30 cellular contexts compared by ENCODE assay signal in the genomic region with DNA sequence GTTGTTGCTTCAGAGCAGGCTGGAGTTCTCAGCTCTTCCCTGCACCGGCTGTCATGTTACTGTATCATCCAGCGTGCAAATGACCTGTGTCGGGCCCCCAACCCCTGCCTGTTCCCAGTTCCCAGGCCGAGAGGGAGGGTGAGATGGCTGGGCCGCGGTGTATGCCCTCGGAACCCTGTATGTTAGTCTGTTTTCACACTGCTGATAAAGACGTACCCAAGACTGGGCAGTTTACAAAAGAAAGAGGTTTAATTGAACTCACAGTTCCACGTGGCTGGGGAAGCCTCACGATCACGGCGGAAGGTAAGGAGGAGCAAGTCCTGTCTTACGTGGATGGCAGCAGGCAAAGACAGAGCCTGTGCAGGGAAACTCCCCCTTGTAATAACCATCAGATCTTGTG. TPM values are rescaled to one million over a fixed set of nuclear protein-coding genes. Genes with fewer than 3 reads are reported as not detected.
"Had no signal": no experiment of that assay in that cellular context is flagged by ENCODE, and none has a peak within 500 bp of the region (broad histone marks: within the 10 kb centered on the region; RNA-seq: fewer than 3 reads in every experiment).

No MANE protein-coding gene starts in this region.

- H3K9me3 ChIP-seq: esophagus squamous epithelium, pancreas, psoas muscle, vagina had no signal

- H3K27ac Mint-ChIP-seq: activated naive CD4-positive, alpha-beta T cell treated with anti-CD3 and anti-CD28 coated beads, Interleukin-2, amount 50 U/mL, for 24 hours; activated naive CD8-positive, alpha-beta T cell treated with anti-CD3 and anti-CD28 coated beads, Interleukin-2, amount 50 U/mL, for 24 hours; activated T-cell treated with anti-CD3 and anti-CD28 coated beads, Interleukin-2, amount 50 U/mL, for 24 hours; mesothelial cell of epicardium; naive thymus-derived CD4-positive, alpha-beta T cell; stimulated activated effector memory CD8-positive, alpha-beta T cell treated with anti-CD3 and anti-CD28 coated beads, Interleukin-12 subunit alpha, Interleukin-12 subunit beta, amount 100 ng/mL, for 72 hours; stimulated activated naive CD8-positive, alpha-beta T cell treated with anti-CD3 and anti-CD28 coated beads, Interleukin-15, Interleukin-2, amounts not matched to agents 100 ng/mL and 50 ng/mL, for 24 hours; T-helper 1 cell treated with Interleukin-12 subunit alpha and Interleukin-12 subunit beta and Interleukin-4 antibody, amounts not matched to agents 30 μg/mL and 1 μg/mL, for 36 hours; type B pancreatic cell had no signal

- H3K36me3 Mint-ChIP-seq: activated naive CD4-positive, alpha-beta T cell treated with anti-CD3 and anti-CD28 coated beads, Interleukin-2, amount 50 U/mL, for 24 hours; mesothelial cell of epicardium; naive thymus-derived CD4-positive, alpha-beta T cell; stimulated activated effector memory CD8-positive, alpha-beta T cell treated with anti-CD3 and anti-CD28 coated beads, Interleukin-12 subunit alpha, Interleukin-12 subunit beta, amount 100 ng/mL, for 72 hours; type B pancreatic cell had no signal

- H3K4me3 ChIP-seq: esophagus squamous epithelium, pancreas, psoas muscle, vagina had no signal

- H3K4me3 Mint-ChIP-seq: activated naive CD4-positive, alpha-beta T cell treated with anti-CD3 and anti-CD28 coated beads, Interleukin-2, amount 50 U/mL, for 24 hours; activated naive CD8-positive, alpha-beta T cell treated with anti-CD3 and anti-CD28 coated beads, Interleukin-2, amount 50 U/mL, for 24 hours; activated T-cell treated with anti-CD3 and anti-CD28 coated beads, Interleukin-2, amount 50 U/mL, for 24 hours; mesothelial cell of epicardium; naive thymus-derived CD4-positive, alpha-beta T cell; neural crest cell; stimulated activated effector memory CD8-positive, alpha-beta T cell treated with anti-CD3 and anti-CD28 coated beads, Interleukin-12 subunit alpha, Interleukin-12 subunit beta, amount 100 ng/mL, for 72 hours; stimulated activated naive CD8-positive, alpha-beta T cell treated with anti-CD3 and anti-CD28 coated beads, Interleukin-15, Interleukin-2, amounts not matched to agents 100 ng/mL and 50 ng/mL, for 24 hours; T-helper 1 cell treated with Interleukin-12 subunit alpha and Interleukin-12 subunit beta and Interleukin-4 antibody, amounts not matched to agents 30 μg/mL and 1 μg/mL, for 36 hours; type B pancreatic cell had no signal

- H3K4me1 Mint-ChIP-seq: mesothelial cell of epicardium had no signal

- H3K36me3 ChIP-seq: pancreas, WERI-Rb-1 had no signal

- H3K4me1 ChIP-seq: pancreas, psoas muscle, vagina had no signal

- H3K27ac ChIP-seq: esophagus squamous epithelium, pancreas, psoas muscle, vagina, WERI-Rb-1 had no signal

- H3K27me3 ChIP-seq: esophagus squamous epithelium, pancreas, vagina had no signal

- DNase-seq: activated CD4-positive, alpha-beta T cell treated with anti-CD3 and anti-CD28 coated beads for 48 hours; activated CD4-positive, alpha-beta T cell treated with anti-CD3 and anti-CD28 coated beads, Interleukin-2, amount 50 U/mL, for 48 hours; activated CD8-positive, alpha-beta memory T cell treated with anti-CD3 and anti-CD28 coated beads, Interleukin-2, amount 50 U/mL, for 4 hours; activated naive CD8-positive, alpha-beta T cell treated with anti-CD3 and anti-CD28 coated beads, Interleukin-2, amount 50 U/mL, for 24 hours; activated T-cell treated with anti-CD3 and anti-CD28 coated beads, Interleukin-2, amount 50 U/mL, for 24 hours; amygdala; central memory CD4-positive, alpha-beta T cell; esophagus squamous epithelium; kidney glomerular epithelial cell; left ventricle myocardium superior; mammary epithelial cell; naive thymus-derived CD4-positive, alpha-beta T cell; nucleus accumbens; pancreas; psoas muscle; stimulated activated CD4-positive, alpha-beta T cell treated with anti-CD3 and anti-CD28 coated beads, Interleukin-12 subunit alpha, Interleukin-12 subunit beta, amount 100 ng/mL, for 4 hours; stimulated activated CD4-positive, alpha-beta T cell treated with anti-CD3 and anti-CD28 coated beads, Interleukin-4, amount 100 ng/mL, for 24 hours; substantia nigra; SW 1271; T1000; WERI-Rb-1 had no signal

- H3K9me3 Mint-ChIP-seq: activated naive CD4-positive, alpha-beta T cell treated with anti-CD3 and anti-CD28 coated beads, Interleukin-2, amount 50 U/mL, for 24 hours; stimulated activated effector memory CD8-positive, alpha-beta T cell treated with anti-CD3 and anti-CD28 coated beads, Interleukin-12 subunit alpha, Interleukin-12 subunit beta, amount 100 ng/mL, for 72 hours had no signal

- H3K27me3 Mint-ChIP-seq: activated naive CD4-positive, alpha-beta T cell treated with anti-CD3 and anti-CD28 coated beads, Interleukin-2, amount 50 U/mL, for 24 hours had no signal

RNA-seq across cellular contexts. Expression of gene TMEM255B, which starts 10.9 kb away (rescaled TPM):
- total RNA-seq: frontal cortex had no signal
